Comparison of ENCODE assay signal across 7 cellular contexts in genomic region chr2:34480366-34480765, GRCh38.
"Had no signal": no experiment of that assay in that cellular context is flagged by ENCODE, and none has a peak within 500 bp of the region (broad histone marks: within the 10 kb centered on the region; RNA-seq: fewer than 3 reads in every experiment).

No MANE protein-coding gene starts in this region.

- DNase-seq: GDM1, GF-D8 had no signal

- H3K4me3 ChIP-seq: GM12878 had no signal

- FAIRE-seq: GM12878, GM12891, GM12892, GM18507, GM19239 had no signal

- ATAC-seq: GM12878 had no signal
